18 cellular contexts compared by ENCODE assay signal in the genomic region with DNA sequence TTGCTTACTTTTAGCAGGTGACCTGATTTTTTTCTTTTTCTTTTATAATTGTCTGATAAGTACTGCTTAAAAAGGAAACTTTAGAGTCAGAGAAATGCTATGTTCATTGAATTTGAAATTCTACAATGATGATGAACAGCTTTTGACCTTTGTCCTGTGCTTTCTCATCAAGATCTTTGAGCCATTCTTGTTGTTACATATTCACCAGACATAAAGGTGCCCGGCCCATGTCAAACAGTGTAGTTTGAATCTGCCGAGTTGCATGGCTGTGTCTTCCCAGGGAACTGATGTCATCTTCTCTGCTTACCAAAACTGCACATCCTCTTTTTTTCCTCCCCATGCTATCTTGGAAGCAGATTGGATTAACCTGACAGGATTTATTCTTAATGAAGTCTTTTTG.
DNase-seq lines count a peak whose midpoint lies in the region; ATAC-seq and TF ChIP-seq lines count a peak whose summit lies in the region.
"Had no signal": no experiment of that assay in that cellular context is flagged by ENCODE, and none has a peak within 500 bp of the region (broad histone marks: within the 10 kb centered on the region; RNA-seq: fewer than 3 reads in every experiment).

No MANE protein-coding gene starts in this region.

- no peak for TF ChIP-seq POLR2A in right lobe of liver (IDR thresholded peaks at IDR 0.05)

- H3K27me3 ChIP-seq in hepatocyte (no peaks in the 10 kb centered on the region), right lobe of liver (no peaks in the 10 kb centered on the region)
- H3K27me3 ChIP-seq: Peyer's patch, SJSA1 had no signal

- H3K36me3 Mint-ChIP-seq in endothelial cell (ENCODE audit: low read depth, unreplicated experiment): no peaks in the 10 kb centered on the region
- H3K36me3 Mint-ChIP-seq: CD14-positive monocyte had no signal

- no peaks in the 10 kb centered on the region for H3K27me3 Mint-ChIP-seq in endothelial cell (ENCODE audit: unreplicated experiment)

- TF ChIP-seq CTCF in hepatocyte (IDR thresholded peaks at IDR 0.05; ENCODE audit: poor library complexity) (no peak), right lobe of liver (IDR thresholded peaks at IDR 0.05) (no peak), endothelial cell (IDR thresholded peaks at IDR 0.05; ENCODE audit: unreplicated experiment) (no peak)

- H3K4me1 ChIP-seq in hepatocyte (ENCODE audit: insufficient read depth): peaks cover 6% of the 10 kb centered on the region
- H3K4me1 ChIP-seq in right lobe of liver: peaks cover 0 to 6% (median 0%) of the 10 kb centered on the region in 4 donors
- H3K4me1 ChIP-seq: HAP-1, Peyer's patch, SJSA1 had no signal

- H3K4me1 Mint-ChIP-seq in endothelial cell (ENCODE audit: unreplicated experiment): no peaks in the 10 kb centered on the region
- H3K4me1 Mint-ChIP-seq: CD14-positive monocyte had no signal

- no peaks in the 10 kb centered on the region for H3K79me2 ChIP-seq in hepatocyte

- no peak overlapping the region for H3K4me3 ChIP-seq in hepatocyte
- no peak overlapping the region for H3K4me3 ChIP-seq in right lobe of liver
- H3K4me3 ChIP-seq: GM23248, HAP-1, Peyer's patch, SJSA1 had no signal

- H3K36me3 ChIP-seq in hepatocyte (replicated peaks; ENCODE audit: insufficient read depth, low read depth) (no peaks in the 10 kb centered on the region), right lobe of liver (no peaks in the 10 kb centered on the region)
- H3K36me3 ChIP-seq: HAP-1, Peyer's patch, SJSA1 had no signal

- H3K4me3 Mint-ChIP-seq in endothelial cell (ENCODE audit: unreplicated experiment): no peak overlapping the region
- H3K4me3 Mint-ChIP-seq: CD14-positive monocyte had no signal

- H3K27ac ChIP-seq in hepatocyte (peak overlapping the region; percentile 49), right lobe of liver (no peak overlapping the region)
- H3K27ac ChIP-seq: GM23248, Peyer's patch, SJSA1 had no signal

- no peak overlapping the region for H2AFZ ChIP-seq in hepatocyte
- H2AFZ ChIP-seq: GM23248 had no signal

- WGBS in hepatocyte (ENCODE audit: low lambda C conversion rate, missing lambda C conversion rate): 38% methylated on average over 2 of the region's 2 CpGs
- WGBS in right lobe of liver (ENCODE audit: insufficient coverage, low coverage, low lambda C conversion rate, missing lambda C conversion rate): 28% methylated on average over 2 of the region's 2 CpGs

- ATAC-seq in right lobe of liver (peak in 3 of 4 donors; percentile 52 to 90 (median 66)), HG03097 (IDR thresholded peaks at IDR 0.05; ENCODE audit: low FRiP score, unreplicated experiment) (no peak), GM18511 (IDR thresholded peaks at IDR 0.05; ENCODE audit: unreplicated experiment) (no peak)

- no peaks in the 10 kb centered on the region for H3K9me3 Mint-ChIP-seq in endothelial cell (ENCODE audit: unreplicated experiment)

- no peak overlapping the region for H3K27ac Mint-ChIP-seq in endothelial cell (ENCODE audit: unreplicated experiment)
- H3K27ac Mint-ChIP-seq: CD14-positive monocyte had no signal

- H4K20me1 ChIP-seq in hepatocyte (ENCODE audit: insufficient read depth, poor library complexity, severe bottlenecking): no peaks in the 10 kb centered on the region

- peak overlapping the region; percentile 47 for H3K4me2 ChIP-seq in hepatocyte

- H3K9me3 ChIP-seq in hepatocyte (ENCODE audit: low read depth) (no peaks in the 10 kb centered on the region), right lobe of liver (no peaks in the 10 kb centered on the region)
- H3K9me3 ChIP-seq: HAP-1, Peyer's patch, SJSA1 had no signal

- H3K9me2 ChIP-seq in hepatocyte (replicated peaks; ENCODE audit: insufficient read depth): no peaks in the 10 kb centered on the region

- intact Hi-C loops in right lobe of liver (cut with DNase I): no loop called here

- DNase-seq in HuH-7 (ENCODE audit: low spot score): peak; percentile 24
- DNase-seq in hepatocyte (ENCODE audit: low spot score): peak; percentile 62
- DNase-seq in right lobe of liver: no peak
- DNase-seq in endothelial cell (ENCODE audit: low spot score): no peak
- DNase-seq in midbrain (lab: John Stamatoyannopoulos, UW): no peak
- DNase-seq: GM23248, KBM-7, MV-4-11, NCI-H187 treated with DMSO at 0.1 percent for 48 hours, NCI-H2171, NCI-H446, NCI-H526 treated with DMSO at 0.1 percent for 48 hours had no signal

Comparison
In these comparisons a context has a peak if more than half of its experiments do, and no peak if none do; other contexts are left out.
1. DNase-seq: peak in HuH-7 (single experiment) and hepatocyte (single experiment); none in right lobe of liver (0 of 3), endothelial cell (single experiment) and midbrain (single experiment).
2. ATAC-seq: peak in right lobe of liver (3 of 4); none in HG03097 (single experiment) and GM18511 (single experiment).